ENCODE assay signal across 9 cellular contexts in genomic region chr18:55861266-55861665, GRCh38.
DNase-seq lines count a peak whose midpoint lies in the region; ATAC-seq and TF ChIP-seq lines count a peak whose summit lies in the region.
"Had no signal": no experiment of that assay in that cellular context is flagged by ENCODE, and none has a peak within 500 bp of the region (broad histone marks: within the 10 kb centered on the region; RNA-seq: fewer than 3 reads in every experiment).

No MANE protein-coding gene starts in this region.

- no peak for DNase-seq in GM06990 (ENCODE audit: extremely low read depth, insufficient read length)
- DNase-seq in PC-9: no peak
- DNase-seq in fibroblast of lung (ENCODE audit: low read depth in 2 of 2): peak; percentile 60 to 65
- no peak for DNase-seq in osteocyte (ENCODE audit: extremely low spot score, unreplicated experiment)
- DNase-seq in NCI-H2107 treated with DMSO at 0.1 percent for 48 hours (lab: John Stamatoyannopoulos, UW; ENCODE audit: unreplicated experiment): no peak
- DNase-seq in activated CD4-positive, alpha-beta T cell treated with anti-CD3 and anti-CD28 coated beads, Interleukin-2, amount 50 U/mL, for 4 hours: no peak
- no peak for DNase-seq in uterus

- no peak overlapping the region for H3K27ac Mint-ChIP-seq in osteocyte (ENCODE audit: unreplicated experiment)

- H3K9me3 ChIP-seq in PC-9 (ENCODE audit: insufficient read depth, low read depth) (no peaks in the 10 kb centered on the region), fibroblast of lung (ENCODE audit: control insufficient read depth, insufficient read depth, low read depth, low read length) (no peaks in the 10 kb centered on the region), uterus (no peaks in the 10 kb centered on the region)

- no peaks in the 10 kb centered on the region for H3K9me2 ChIP-seq in PC-9 (ENCODE audit: insufficient read depth)

- no peak overlapping the region for H3K4me3 Mint-ChIP-seq in osteocyte (ENCODE audit: unreplicated experiment)
- H3K4me3 Mint-ChIP-seq: central memory CD8-positive, alpha-beta T cell had no signal

- CTCF ChIA-PET in PC-9 (lab: Charles Lee): no interaction called here

- peaks cover 9% of the 10 kb centered on the region; the same call in 1 of the 2 replicates for H3F3A ChIP-seq in PC-9 (ENCODE audit: insufficient read depth, low read depth)

- H3K79me2 ChIP-seq in PC-9 (ENCODE audit: low read depth) (no peaks in the 10 kb centered on the region), fibroblast of lung (ENCODE audit: control insufficient read depth, insufficient read depth, low read length) (no peaks in the 10 kb centered on the region)

- H4K20me1 ChIP-seq in PC-9 (ENCODE audit: insufficient read depth) (no peaks in the 10 kb centered on the region), fibroblast of lung (ENCODE audit: control insufficient read depth, extremely low read depth, insufficient read depth, low read length) (no peaks in the 10 kb centered on the region)

- H3K4me2 ChIP-seq in PC-9: no peak overlapping the region
- H3K4me2 ChIP-seq in fibroblast of lung (ENCODE audit: extremely low read depth, insufficient read depth, low read length): no peak overlapping the region

- H3K4me1 Mint-ChIP-seq in osteocyte (ENCODE audit: unreplicated experiment): peaks cover 37% of the 10 kb centered on the region
- H3K4me1 Mint-ChIP-seq: central memory CD8-positive, alpha-beta T cell had no signal

- POLR2A ChIA-PET in PC-9 (lab: Charles Lee; ENCODE audit: unreplicated experiment): no interaction called here

- H3K36me3 Mint-ChIP-seq in osteocyte (ENCODE audit: unreplicated experiment): no peaks in the 10 kb centered on the region

- H2AFZ ChIP-seq in PC-9: no peak overlapping the region
- H2AFZ ChIP-seq in fibroblast of lung (ENCODE audit: low read length): no peak overlapping the region

- H3K4me3 ChIP-seq in GM06990 (replicated peaks; ENCODE audit: low read depth, low read length) (no peak overlapping the region), PC-9 (no peak overlapping the region), fibroblast of lung (replicated peaks in 1 of 4; ENCODE audit: control extremely low read depth in 1 of 4, insufficient read depth in 1 of 4, low read depth in 3 of 4, low read length in 4 of 4) (no peak overlapping the region), uterus (no peak overlapping the region)

- no peak for ATAC-seq in GM18858 (IDR thresholded peaks at IDR 0.05; ENCODE audit: unreplicated experiment)

- no peaks in the 10 kb centered on the region for H3K27me3 Mint-ChIP-seq in osteocyte (ENCODE audit: unreplicated experiment)
- H3K27me3 Mint-ChIP-seq: central memory CD8-positive, alpha-beta T cell had no signal

- H3K27me3 ChIP-seq in GM06990 (replicated peaks; ENCODE audit: control insufficient read depth, insufficient read depth, low read length): no peaks in the 10 kb centered on the region
- H3K27me3 ChIP-seq in PC-9 (ENCODE audit: insufficient read depth, low read depth): no peaks in the 10 kb centered on the region
- no peaks in the 10 kb centered on the region for H3K27me3 ChIP-seq in fibroblast of lung (ENCODE audit: control insufficient read depth, insufficient read depth, low read length)
- H3K27me3 ChIP-seq in uterus: no peaks in the 10 kb centered on the region

- H3K27ac ChIP-seq in PC-9 (no peak overlapping the region), fibroblast of lung (ENCODE audit: insufficient read depth, low read length) (no peak overlapping the region), uterus (no peak overlapping the region)

- no TSS peak for BruUV-seq in PC-9 (replicated peaks; lab: Mats Ljungman, UMichigan)

- H3K9ac ChIP-seq in fibroblast of lung (ENCODE audit: insufficient read depth, low read length): no peak overlapping the region

- peak; percentile 21 for TF ChIP-seq CTCF in GM06990 (IDR thresholded peaks at IDR 0.05; ENCODE audit: insufficient read depth, low read length, poor library complexity, severe bottlenecking)
- TF ChIP-seq CTCF in PC-9 (conservative IDR thresholded peaks at IDR 0.05): peak; percentile 57
- TF ChIP-seq CTCF in fibroblast of lung (conservative IDR thresholded peaks at IDR 0.05 in 1 of 2, IDR thresholded peaks at IDR 0.05 in 1 of 2; ENCODE audit: low read depth in 1 of 2, low read length in 2 of 2): peak; percentile 59 to 77
- TF ChIP-seq CTCF in osteocyte (IDR thresholded peaks at IDR 0.05): peak; percentile 56
- peak in 1 of 4 experiments; percentile 24 for TF ChIP-seq CTCF in uterus (IDR thresholded peaks at IDR 0.05)

- TF ChIP-seq POLR2A in uterus (IDR thresholded peaks at IDR 0.05): no peak

- peaks cover 10% of the 10 kb centered on the region for H3K4me1 ChIP-seq in PC-9 (replicated peaks; ENCODE audit: insufficient read depth)
- H3K4me1 ChIP-seq in fibroblast of lung (ENCODE audit: control insufficient read depth, extremely low read depth, insufficient read depth, low read length): no peaks in the 10 kb centered on the region
- no peaks in the 10 kb centered on the region for H3K4me1 ChIP-seq in uterus

- H3K9me3 Mint-ChIP-seq in osteocyte (ENCODE audit: unreplicated experiment): no peaks in the 10 kb centered on the region

- H3K36me3 ChIP-seq in GM06990 (ENCODE audit: control insufficient read depth, insufficient read depth, low read length) (no peaks in the 10 kb centered on the region), PC-9 (ENCODE audit: low read depth) (no peaks in the 10 kb centered on the region), fibroblast of lung (ENCODE audit: control insufficient read depth, insufficient read depth, low read length) (no peaks in the 10 kb centered on the region), uterus (no peaks in the 10 kb centered on the region)

- intact Hi-C loops in PC-9 (cut with micrococcal nuclease; ENCODE audit: unreplicated experiment) (no loop called here), uterus (cut with DNase I; ENCODE audit: low total_unique reads) (no loop called here)

Comparison
In these comparisons a context has a peak if more than half of its experiments do, and no peak if none do; other contexts are left out.
1. DNase-seq: peak in fibroblast of lung (2 of 2); none in GM06990 (single experiment), PC-9 (0 of 2), osteocyte (single experiment), NCI-H2107 treated with DMSO at 0.1 percent for 48 hours (single experiment), activated CD4-positive, alpha-beta T cell treated with anti-CD3 and anti-CD28 coated beads, Interleukin-2, amount 50 U/mL, for 4 hours (0 of 2) and uterus (0 of 2).